Comparison of ENCODE assay signal across 21 cellular contexts in genomic region chr16:29990033-29990432, GRCh38. TPM values are rescaled to one million over a fixed set of nuclear protein-coding genes. Genes with fewer than 3 reads are reported as not detected.
"Had no signal": no experiment of that assay in that cellular context is flagged by ENCODE, and none has a peak within 500 bp of the region (broad histone marks: within the 10 kb centered on the region; RNA-seq: fewer than 3 reads in every experiment).

No MANE protein-coding gene starts in this region.

- H3K4me3 ChIP-seq: dorsolateral prefrontal cortex, gastrocnemius medialis, ovary, psoas muscle, sigmoid colon, thoracic aorta, tibial nerve had no signal

- DNase-seq: caudate nucleus; cerebellar nuclear complex; dorsolateral prefrontal cortex; effector CD4-positive, alpha-beta T cell; foreskin fibroblast; gastrocnemius medialis; head of caudate nucleus; nephron progenitor cell; occipital lobe; psoas muscle; stimulated activated naive B cell treated with anti-CD40 and anti-IgM and Interleukin-4, amounts not matched to agents 10 μg/mL and 1 μg/mL and 100 μg/mL, for 72 hours had no signal

- H3K36me3 ChIP-seq: ovary had no signal

- ATAC-seq: esophagus mucosa; gastrocnemius medialis; left lobe of liver; naive thymus-derived CD8-positive, alpha-beta T cell; psoas muscle; right cardiac atrium; stimulated activated naive B cell treated with anti-CD40 and anti-IgM and Interleukin-4, amounts not matched to agents 10 μg/mL and 1 μg/mL and 100 μg/mL, for 72 hours had no signal

- H3K9me3 ChIP-seq: gastrocnemius medialis, ovary, psoas muscle, sigmoid colon, thoracic aorta, tibial nerve had no signal

- H3K27me3 ChIP-seq: dorsolateral prefrontal cortex, gastrocnemius medialis, ovary, sigmoid colon, tibial nerve had no signal

- H3K27ac ChIP-seq: dorsolateral prefrontal cortex, epithelial cell of prostate, gastrocnemius medialis, ovary, psoas muscle, sigmoid colon, thoracic aorta, tibial nerve had no signal

RNA-seq across cellular contexts. Expression of gene DOC2A, which starts 20.8 kb away (rescaled TPM):
- total RNA-seq: gastrocnemius medialis; mononuclear cell; naive thymus-derived CD8-positive, alpha-beta T cell had no signal
- polyA plus RNA-seq: naive thymus-derived CD8-positive, alpha-beta T cell had no signal
